In the genomic region with DNA sequence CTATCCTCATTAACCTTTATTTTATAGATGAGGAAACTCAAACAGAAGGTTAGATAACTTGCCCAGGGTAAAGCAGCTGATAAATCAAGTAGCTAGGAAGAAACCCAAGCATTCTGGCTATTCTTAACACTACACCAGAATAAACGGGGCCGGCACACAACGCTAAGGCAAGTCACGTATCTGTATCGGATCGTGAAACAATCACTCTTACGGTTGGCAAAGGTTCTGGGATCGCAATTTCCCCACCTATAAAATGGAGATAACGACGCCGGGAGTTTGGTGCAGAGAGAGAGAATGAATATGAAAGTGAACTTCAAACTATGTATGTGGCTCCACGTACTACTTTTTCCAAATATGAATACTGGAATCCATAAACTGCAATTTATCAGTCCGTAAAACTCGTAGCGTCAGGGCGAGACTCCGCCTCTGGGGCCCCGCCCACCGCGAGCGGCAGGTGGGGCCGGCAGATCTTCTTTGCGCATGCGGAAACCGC, we compare ENCODE assay signal across 7 cellular contexts. TPM values are rescaled to one million over a fixed set of nuclear protein-coding genes. Genes with fewer than 3 reads are reported as not detected.
A peak's percentile ranks its signal among the peaks of the same experiment; 100 is the strongest.
DNase-seq lines count a peak whose midpoint lies in the region; ATAC-seq and TF ChIP-seq lines count a peak whose summit lies in the region.

No MANE protein-coding gene starts in this region.

- H3K9me3 ChIP-seq in left lung, result no peaks in the 10 kb centered on the region

- peaks cover 6 to 40% of the 10 kb centered on the region in 2 donors for H3K4me1 ChIP-seq in left lung

- ATAC-seq in GM18511 (IDR thresholded peaks at IDR 0.05; ENCODE audit: unreplicated experiment) (peak; percentile 96), HG02884 (IDR thresholded peaks at IDR 0.05; ENCODE audit: unreplicated experiment) (peak; percentile 89), WTC11 (peak; percentile 91), left lung (peak; percentile 97)

- peaks cover 0 to 13% of the 10 kb centered on the region in 2 donors for H3K27me3 ChIP-seq in left lung

- H3K4me3 ChIP-seq in left lung, result peak overlapping the region; percentile 83 to 92

- intact Hi-C loops in left lung (cut with DNase I), result no loop called here

- H3K27ac Mint-ChIP-seq in WTC11 (peak overlapping the region; percentile 100), chondrocyte (ENCODE audit: unreplicated experiment) (peak overlapping the region; percentile 99)

- peaks cover 0 to 5% of the 10 kb centered on the region in 2 donors for H3K36me3 ChIP-seq in left lung

- POLR2A ChIA-PET in WTC11 (lab: Charles Lee), result interaction anchor here (1.2 to 1.7 kb wide), 5 partner anchors 12 to 248 kb away, joined by 3 to 6 read pairs (median 4); a partner anchor contains a TSS

- peak overlapping the region; percentile 93 to 96 for H3K27ac ChIP-seq in left lung

- H3K4me3 Mint-ChIP-seq in WTC11 (peak overlapping the region; percentile 95), chondrocyte (ENCODE audit: unreplicated experiment) (peak overlapping the region; percentile 92)

- H3K27me3 Mint-ChIP-seq in WTC11 (ENCODE audit: low read depth) (peaks cover 33% of the 10 kb centered on the region), chondrocyte (ENCODE audit: low read depth) (peaks cover 2% of the 10 kb centered on the region)

- DNase-seq in NCI-H146 treated with DMSO at 0.1 percent for 48 hours (lab: John Stamatoyannopoulos, UW; ENCODE audit: unreplicated experiment) (peak; percentile 86), WTC11 (ENCODE audit: low spot score) (peak; percentile 86), chondrocyte (ENCODE audit: low spot score) (no peak), left lung (peak; percentile 92 to 96)
- peak; percentile 89 for DNase-seq in stimulated activated CD4-positive, alpha-beta T cell treated with anti-CD3 and anti-CD28 coated beads, Interleukin-4, amount 100 ng/mL, for 1 hour

- TF ChIP-seq CTCF in WTC11 (IDR thresholded peaks at IDR 0.05) (no peak), chondrocyte (IDR thresholded peaks at IDR 0.05) (no peak), left lung (IDR thresholded peaks at IDR 0.05) (no peak)

- H3K9me3 Mint-ChIP-seq in WTC11, result peaks cover 9% of the 10 kb centered on the region
- H3K9me3 Mint-ChIP-seq in chondrocyte (ENCODE audit: low read depth), result no peaks in the 10 kb centered on the region

- H3K36me3 Mint-ChIP-seq in WTC11 (peaks cover 14% of the 10 kb centered on the region), chondrocyte (ENCODE audit: low read depth) (peaks cover 8% of the 10 kb centered on the region)

- CTCF ChIA-PET in WTC11 (lab: Charles Lee), result interaction anchor here (1.1 to 1.5 kb wide), 3 partner anchors 68 to 146 kb away, joined by 3 to 5 read pairs (median 4); no protein-coding TSS in a partner anchor

- peaks cover 21% of the 10 kb centered on the region for H3K4me1 Mint-ChIP-seq in WTC11
- H3K4me1 Mint-ChIP-seq in chondrocyte (ENCODE audit: low read depth), result peaks cover 38% of the 10 kb centered on the region

TF ChIP-seq in WTC11, 78 proteins besides CTCF, POLR2A, EP300 and RAD21 (continues in another document):
- TF ChIP-seq, protein P1, sequence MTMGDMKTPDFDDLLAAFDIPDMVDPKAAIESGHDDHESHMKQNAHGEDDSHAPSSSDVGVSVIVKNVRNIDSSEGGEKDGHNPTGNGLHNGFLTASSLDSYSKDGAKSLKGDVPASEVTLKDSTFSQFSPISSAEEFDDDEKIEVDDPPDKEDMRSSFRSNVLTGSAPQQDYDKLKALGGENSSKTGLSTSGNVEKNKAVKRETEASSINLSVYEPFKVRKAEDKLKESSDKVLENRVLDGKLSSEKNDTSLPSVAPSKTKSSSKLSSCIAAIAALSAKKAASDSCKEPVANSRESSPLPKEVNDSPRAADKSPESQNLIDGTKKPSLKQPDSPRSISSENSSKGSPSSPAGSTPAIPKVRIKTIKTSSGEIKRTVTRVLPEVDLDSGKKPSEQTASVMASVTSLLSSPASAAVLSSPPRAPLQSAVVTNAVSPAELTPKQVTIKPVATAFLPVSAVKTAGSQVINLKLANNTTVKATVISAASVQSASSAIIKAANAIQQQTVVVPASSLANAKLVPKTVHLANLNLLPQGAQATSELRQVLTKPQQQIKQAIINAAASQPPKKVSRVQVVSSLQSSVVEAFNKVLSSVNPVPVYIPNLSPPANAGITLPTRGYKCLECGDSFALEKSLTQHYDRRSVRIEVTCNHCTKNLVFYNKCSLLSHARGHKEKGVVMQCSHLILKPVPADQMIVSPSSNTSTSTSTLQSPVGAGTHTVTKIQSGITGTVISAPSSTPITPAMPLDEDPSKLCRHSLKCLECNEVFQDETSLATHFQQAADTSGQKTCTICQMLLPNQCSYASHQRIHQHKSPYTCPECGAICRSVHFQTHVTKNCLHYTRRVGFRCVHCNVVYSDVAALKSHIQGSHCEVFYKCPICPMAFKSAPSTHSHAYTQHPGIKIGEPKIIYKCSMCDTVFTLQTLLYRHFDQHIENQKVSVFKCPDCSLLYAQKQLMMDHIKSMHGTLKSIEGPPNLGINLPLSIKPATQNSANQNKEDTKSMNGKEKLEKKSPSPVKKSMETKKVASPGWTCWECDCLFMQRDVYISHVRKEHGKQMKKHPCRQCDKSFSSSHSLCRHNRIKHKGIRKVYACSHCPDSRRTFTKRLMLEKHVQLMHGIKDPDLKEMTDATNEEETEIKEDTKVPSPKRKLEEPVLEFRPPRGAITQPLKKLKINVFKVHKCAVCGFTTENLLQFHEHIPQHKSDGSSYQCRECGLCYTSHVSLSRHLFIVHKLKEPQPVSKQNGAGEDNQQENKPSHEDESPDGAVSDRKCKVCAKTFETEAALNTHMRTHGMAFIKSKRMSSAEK (CRISPR knock-in tag; IDR thresholded peaks at IDR 0.05; ENCODE audit: borderline replicate concordance), result no peak
- TF ChIP-seq ZNF138 (CRISPR knock-in tag; conservative IDR thresholded peaks at IDR 0.05) (no peak), ELF4 (CRISPR knock-in tag; IDR thresholded peaks at IDR 0.05; ENCODE audit: low read depth) (no peak), TEAD1 (CRISPR knock-in tag; IDR thresholded peaks at IDR 0.05) (no peak), KAT7 (CRISPR knock-in tag; IDR thresholded peaks at IDR 0.05; ENCODE audit: borderline replicate concordance) (no peak), MXD4 (CRISPR knock-in tag; IDR thresholded peaks at IDR 0.05; ENCODE audit: borderline replicate concordance) (no peak), ZNF121 (CRISPR knock-in tag; IDR thresholded peaks at IDR 0.05) (no peak), GRHL2 (CRISPR knock-in tag; IDR thresholded peaks at IDR 0.05; ENCODE audit: insufficient replicate concordance, severe bottlenecking) (no peak), MYBL2 (CRISPR knock-in tag; IDR thresholded peaks at IDR 0.05) (no peak)
- TF ChIP-seq, protein P2, sequence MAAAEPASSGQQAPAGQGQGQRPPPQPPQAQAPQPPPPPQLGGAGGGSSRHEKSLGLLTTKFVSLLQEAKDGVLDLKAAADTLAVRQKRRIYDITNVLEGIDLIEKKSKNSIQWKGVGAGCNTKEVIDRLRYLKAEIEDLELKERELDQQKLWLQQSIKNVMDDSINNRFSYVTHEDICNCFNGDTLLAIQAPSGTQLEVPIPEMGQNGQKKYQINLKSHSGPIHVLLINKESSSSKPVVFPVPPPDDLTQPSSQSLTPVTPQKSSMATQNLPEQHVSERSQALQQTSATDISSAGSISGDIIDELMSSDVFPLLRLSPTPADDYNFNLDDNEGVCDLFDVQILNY (CRISPR knock-in tag; IDR thresholded peaks at IDR 0.05), result no peak
- TF ChIP-seq, protein P3, sequence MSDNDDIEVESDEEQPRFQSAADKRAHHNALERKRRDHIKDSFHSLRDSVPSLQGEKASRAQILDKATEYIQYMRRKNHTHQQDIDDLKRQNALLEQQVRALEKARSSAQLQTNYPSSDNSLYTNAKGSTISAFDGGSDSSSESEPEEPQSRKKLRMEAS (CRISPR knock-in tag; IDR thresholded peaks at IDR 0.05), result no peak
- TF ChIP-seq, protein P4, sequence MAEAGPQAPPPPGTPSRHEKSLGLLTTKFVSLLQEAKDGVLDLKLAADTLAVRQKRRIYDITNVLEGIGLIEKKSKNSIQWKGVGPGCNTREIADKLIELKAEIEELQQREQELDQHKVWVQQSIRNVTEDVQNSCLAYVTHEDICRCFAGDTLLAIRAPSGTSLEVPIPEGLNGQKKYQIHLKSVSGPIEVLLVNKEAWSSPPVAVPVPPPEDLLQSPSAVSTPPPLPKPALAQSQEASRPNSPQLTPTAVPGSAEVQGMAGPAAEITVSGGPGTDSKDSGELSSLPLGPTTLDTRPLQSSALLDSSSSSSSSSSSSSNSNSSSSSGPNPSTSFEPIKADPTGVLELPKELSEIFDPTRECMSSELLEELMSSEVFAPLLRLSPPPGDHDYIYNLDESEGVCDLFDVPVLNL (CRISPR knock-in tag; IDR thresholded peaks at IDR 0.05; ENCODE audit: borderline replicate concordance, low read depth), result no peak
- TF ChIP-seq, protein P5, sequence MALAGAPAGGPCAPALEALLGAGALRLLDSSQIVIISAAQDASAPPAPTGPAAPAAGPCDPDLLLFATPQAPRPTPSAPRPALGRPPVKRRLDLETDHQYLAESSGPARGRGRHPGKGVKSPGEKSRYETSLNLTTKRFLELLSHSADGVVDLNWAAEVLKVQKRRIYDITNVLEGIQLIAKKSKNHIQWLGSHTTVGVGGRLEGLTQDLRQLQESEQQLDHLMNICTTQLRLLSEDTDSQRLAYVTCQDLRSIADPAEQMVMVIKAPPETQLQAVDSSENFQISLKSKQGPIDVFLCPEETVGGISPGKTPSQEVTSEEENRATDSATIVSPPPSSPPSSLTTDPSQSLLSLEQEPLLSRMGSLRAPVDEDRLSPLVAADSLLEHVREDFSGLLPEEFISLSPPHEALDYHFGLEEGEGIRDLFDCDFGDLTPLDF (CRISPR knock-in tag; IDR thresholded peaks at IDR 0.05), result no peak
- TF ChIP-seq, protein P6, sequence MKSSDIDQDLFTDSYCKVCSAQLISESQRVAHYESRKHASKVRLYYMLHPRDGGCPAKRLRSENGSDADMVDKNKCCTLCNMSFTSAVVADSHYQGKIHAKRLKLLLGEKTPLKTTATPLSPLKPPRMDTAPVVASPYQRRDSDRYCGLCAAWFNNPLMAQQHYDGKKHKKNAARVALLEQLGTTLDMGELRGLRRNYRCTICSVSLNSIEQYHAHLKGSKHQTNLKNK (CRISPR knock-in tag; IDR thresholded peaks at IDR 0.05), result no peak
- TF ChIP-seq, protein P7, sequence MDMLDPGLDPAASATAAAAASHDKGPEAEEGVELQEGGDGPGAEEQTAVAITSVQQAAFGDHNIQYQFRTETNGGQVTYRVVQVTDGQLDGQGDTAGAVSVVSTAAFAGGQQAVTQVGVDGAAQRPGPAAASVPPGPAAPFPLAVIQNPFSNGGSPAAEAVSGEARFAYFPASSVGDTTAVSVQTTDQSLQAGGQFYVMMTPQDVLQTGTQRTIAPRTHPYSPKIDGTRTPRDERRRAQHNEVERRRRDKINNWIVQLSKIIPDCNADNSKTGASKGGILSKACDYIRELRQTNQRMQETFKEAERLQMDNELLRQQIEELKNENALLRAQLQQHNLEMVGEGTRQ (CRISPR knock-in tag; IDR thresholded peaks at IDR 0.05), result no peak

RNA-seq across cellular contexts. Expression of a gene that starts 0.3 kb away (rescaled TPM):
- 38.6 to 44.9 TPM (median 38.7 TPM) in 3 replicates for total RNA-seq in WTC11 (2021)
- total RNA-seq in chondrocyte, result 34.2 to 45.2 TPM (median 40.6 TPM) in 3 replicates
- total RNA-seq in left lung, result 10 to 100 TPM; 37.1 to 50.6 TPM

RNA-seq across cellular contexts. Expression of a gene that starts 12.1 kb away (rescaled TPM):
- total RNA-seq in WTC11 (2021) (18.8 to 20.6 TPM (median 19.3 TPM) in 3 replicates), chondrocyte (13.2 to 16.2 TPM (median 14.9 TPM) in 3 replicates), left lung (10 to 100 TPM; 16.7 to 17.7 TPM)

RNA-seq across cellular contexts. Expression of a gene that starts 54.7 kb away (rescaled TPM):
- total RNA-seq in WTC11 (2021), result not detected in 3 replicates
- not detected in 3 replicates for total RNA-seq in chondrocyte
- not detected for total RNA-seq in left lung
